1 cellular context compared by ENCODE assay signal in the genomic region with DNA sequence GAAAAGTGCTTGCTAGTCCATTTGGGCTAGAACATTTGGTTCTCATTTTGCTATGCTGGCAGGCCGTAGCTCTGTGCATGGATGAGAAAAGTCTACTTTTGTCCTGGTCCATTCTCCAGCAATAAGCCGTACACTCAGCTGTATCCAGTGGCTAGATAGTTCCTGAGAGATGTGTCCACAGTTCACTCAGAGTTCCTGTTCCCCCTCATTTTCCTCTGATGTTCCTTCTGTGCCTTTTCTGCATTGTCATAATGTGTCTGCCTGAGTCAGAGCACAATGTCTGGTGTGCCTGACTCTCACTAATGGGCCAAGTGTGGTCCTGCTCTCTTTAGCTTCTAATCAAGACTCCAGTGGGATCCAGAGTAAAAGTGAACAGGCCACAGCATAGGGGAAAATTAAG.
TF ChIP-seq lines count a peak whose summit lies in the region.

No MANE protein-coding gene starts in this region.

TF ChIP-seq in IMR-90, 13 proteins besides CTCF, POLR2A, EP300 and RAD21:
- no peak for TF ChIP-seq MXI1 (IDR thresholded peaks at IDR 0.05; ENCODE audit: borderline replicate concordance, low read depth, low read length)
- TF ChIP-seq NFE2L2 (IDR thresholded peaks at IDR 0.05; ENCODE audit: low read depth, low read length): peak; percentile 44; the same call in 1 of the 2 replicates
- TF ChIP-seq, protein P1, sequence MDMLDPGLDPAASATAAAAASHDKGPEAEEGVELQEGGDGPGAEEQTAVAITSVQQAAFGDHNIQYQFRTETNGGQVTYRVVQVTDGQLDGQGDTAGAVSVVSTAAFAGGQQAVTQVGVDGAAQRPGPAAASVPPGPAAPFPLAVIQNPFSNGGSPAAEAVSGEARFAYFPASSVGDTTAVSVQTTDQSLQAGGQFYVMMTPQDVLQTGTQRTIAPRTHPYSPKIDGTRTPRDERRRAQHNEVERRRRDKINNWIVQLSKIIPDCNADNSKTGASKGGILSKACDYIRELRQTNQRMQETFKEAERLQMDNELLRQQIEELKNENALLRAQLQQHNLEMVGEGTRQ (IDR thresholded peaks at IDR 0.05; ENCODE audit: low read depth, low read length): no peak
- no peak for TF ChIP-seq CEBPB (IDR thresholded peaks at IDR 0.05; ENCODE audit: low read depth, low read length)
